In genomic region chr2:48529676-48530032, GRCh38 we compare ENCODE assay signal across 8 cellular contexts. TPM values are rescaled to one million over a fixed set of nuclear protein-coding genes. Genes with fewer than 3 reads are reported as not detected.
A peak's percentile ranks its signal among the peaks of the same experiment; 100 is the strongest.
DNase-seq lines count a peak whose midpoint lies in the region; ATAC-seq, FAIRE-seq and TF ChIP-seq lines count a peak whose summit lies in the region.

No MANE protein-coding gene starts in this region.

- in situ Hi-C loops in HepG2 (cut with HindIII; ENCODE audit: extremely low pct_ligation_motif_present, low pct_unique_long_range_greater_than_20kb) = no loop called here

- TF ChIP-seq EP300 in HepG2 (IDR thresholded peaks at IDR 0.05; ENCODE audit: low read depth in 2 of 2, low read length in 2 of 2) (no peak), HepG2 (CRISPR knock-in tag; IDR thresholded peaks at IDR 0.05; ENCODE audit: borderline replicate concordance) (no peak)

- peak overlapping the region; percentile 82 for H3K4me2 ChIP-seq in HepG2 (ENCODE audit: low read depth, low read length)

- H3K36me3 ChIP-seq in CD8-positive, alpha-beta T cell (ENCODE audit: insufficient read depth, low read length) = no peaks in the 10 kb centered on the region
- no peaks in the 10 kb centered on the region for H3K36me3 ChIP-seq in HepG2 (replicated peaks in 1 of 2; ENCODE audit: control insufficient read depth in 1 of 2, insufficient read depth in 2 of 2, low read length in 2 of 2)

- H3K27ac Mint-ChIP-seq in CD8-positive, alpha-beta T cell = no peak overlapping the region
- no peak overlapping the region for H3K27ac Mint-ChIP-seq in type B pancreatic cell

- no peak for FAIRE-seq in HepG2 (lab: Jason Lieb, UNC)

- no peaks in the 10 kb centered on the region for H3K27me3 ChIP-seq in CD8-positive, alpha-beta T cell (ENCODE audit: insufficient read depth, low read length)
- H3K27me3 ChIP-seq in HepG2 (ENCODE audit: control insufficient read depth in 1 of 2, insufficient read depth in 2 of 2, low read length in 2 of 2) = peaks cover 0 to 4% of the 10 kb centered on the region in 2 experiments; a peak in 2 of 5 replicates

- no peak overlapping the region for H3K9ac ChIP-seq in HepG2 (ENCODE audit: insufficient read depth, low read depth, low read length)

- intact Hi-C loops in CD8-positive, alpha-beta T cell (cut with DNase I, micrococcal nuclease) = no loop called here
- intact Hi-C loops in HepG2 (cut with micrococcal nuclease; ENCODE audit: unreplicated experiment) = no loop called here

- no peak overlapping the region for H3K27ac ChIP-seq in CD8-positive, alpha-beta T cell (ENCODE audit: low read depth, low read length)
- peak overlapping the region; percentile 26 for H3K27ac ChIP-seq in adipose tissue (ENCODE audit: low read depth, low read length)
- no peak overlapping the region for H3K27ac ChIP-seq in HepG2 (ENCODE audit: extremely low read length, insufficient read depth, low read length)

- CTCF ChIA-PET in CD8-positive, alpha-beta T cell (lab: Charles Lee) = no interaction called here
- CTCF ChIA-PET in HepG2 (lab: Yijun Ruan, JAX; ENCODE audit: low intra/inter-chr PET ratio, low total read pairs) = no interaction called here

- peaks cover 7% of the 10 kb centered on the region for H3K4me1 ChIP-seq in CD8-positive, alpha-beta T cell (ENCODE audit: insufficient read depth, low read length)
- peaks cover 10% of the 10 kb centered on the region for H3K4me1 ChIP-seq in HepG2 (ENCODE audit: insufficient read depth, low read length)

- ATAC-seq in CD8-positive, alpha-beta T cell = peak; percentile 23
- peak; percentile 17 for ATAC-seq in HG03432 (IDR thresholded peaks at IDR 0.05; ENCODE audit: unreplicated experiment)
- ATAC-seq in HepG2 = peak; percentile 18

- TF ChIP-seq POLR2A in HepG2 (IDR thresholded peaks at IDR 0.05; ENCODE audit: insufficient read depth in 1 of 2, low read depth in 2 of 2, low read length in 2 of 2) = no peak

- no peak for DNase-seq in CD8-positive, alpha-beta T cell
- no peak for DNase-seq in HepG2 (ENCODE audit: low spot score)
- DNase-seq in type B pancreatic cell (ENCODE audit: extremely low spot score, unreplicated experiment) = no peak
- DNase-seq in NCI-H2029 treated with DMSO at 0.1 percent for 48 hours (lab: John Stamatoyannopoulos, UW) = no peak
- DNase-seq in NK-92 treated with Interleukin-12 subunit alpha and Interleukin-12 subunit beta, amount 100 ng/mL, for 24 hours (lab: John Stamatoyannopoulos, UW) = no peak
- no peak for DNase-seq in NCI-H1436 treated with DMSO at 0.1 percent for 48 hours (lab: John Stamatoyannopoulos, UW)

- peaks cover 17% of the 10 kb centered on the region for H3K4me1 Mint-ChIP-seq in CD8-positive, alpha-beta T cell (ENCODE audit: low read depth)
- H3K4me1 Mint-ChIP-seq in type B pancreatic cell (ENCODE audit: unreplicated experiment) = peaks cover 30% of the 10 kb centered on the region

- H3K79me2 ChIP-seq in HepG2 (ENCODE audit: insufficient read depth, low read length) = no peaks in the 10 kb centered on the region

- no TSS peak for BruUV-seq in HepG2 (replicated peaks; lab: Mats Ljungman, UMichigan)

- no peaks in the 10 kb centered on the region for H3K9me3 Mint-ChIP-seq in CD8-positive, alpha-beta T cell
- H3K9me3 Mint-ChIP-seq in type B pancreatic cell = no peaks in the 10 kb centered on the region

- no peak overlapping the region for H3K4me3 ChIP-seq in CD8-positive, alpha-beta T cell (ENCODE audit: low read depth, low read length)
- peak overlapping the region; percentile 56 to 72 (median 63); a peak in 5 of 6 replicates for H3K4me3 ChIP-seq in HepG2 (replicated peaks in 1 of 3; ENCODE audit: insufficient read depth in 1 of 3, low read depth in 2 of 3, low read length in 3 of 3)

- no peak for TF ChIP-seq CTCF in CD8-positive, alpha-beta T cell (IDR thresholded peaks at IDR 0.05)
- TF ChIP-seq CTCF in HepG2 (CRISPR knock-in tag; IDR thresholded peaks at IDR 0.05) = no peak
- no peak for TF ChIP-seq CTCF in type B pancreatic cell (conservative IDR thresholded peaks at IDR 0.05)

- no peaks in the 10 kb centered on the region for H3K9me3 ChIP-seq in CD8-positive, alpha-beta T cell (ENCODE audit: low read length)
- H3K9me3 ChIP-seq in HepG2 (ENCODE audit: low read length) = no peaks in the 10 kb centered on the region

- H3K27me3 Mint-ChIP-seq in CD8-positive, alpha-beta T cell (ENCODE audit: low read depth) = no peaks in the 10 kb centered on the region
- no peaks in the 10 kb centered on the region for H3K27me3 Mint-ChIP-seq in type B pancreatic cell

- TF ChIP-seq RAD21 in HepG2 (CRISPR knock-in tag; IDR thresholded peaks at IDR 0.05) = no peak

- peaks cover 10% of the 10 kb centered on the region for H3K36me3 Mint-ChIP-seq in CD8-positive, alpha-beta T cell
- H3K36me3 Mint-ChIP-seq in type B pancreatic cell = no peaks in the 10 kb centered on the region

- 4 to 7% (median 4%) methylated on average over 12 to 15 of the region's 15 CpGs for whole genome bisulfite sequencing in adipose tissue, 3 donors
- 16% methylated on average over 15 of the region's 15 CpGs for WGBS in HepG2 (ENCODE audit: low lambda C conversion rate)

- POLR2A ChIA-PET in CD8-positive, alpha-beta T cell (lab: Charles Lee) = interaction anchor here (0.5 kb wide), 1 partner anchor 526 kb away, joined by 3 read pairs; no protein-coding TSS in a partner anchor
- POLR2A ChIA-PET in HepG2 (lab: Yijun Ruan, JAX) = no interaction called here

- peak overlapping the region; percentile 82 for H3K4me3 Mint-ChIP-seq in CD8-positive, alpha-beta T cell
- peak overlapping the region; percentile 88 for H3K4me3 Mint-ChIP-seq in type B pancreatic cell

- H4K20me1 ChIP-seq in HepG2 (ENCODE audit: insufficient read depth, low read length) = no peaks in the 10 kb centered on the region

- H2AFZ ChIP-seq in HepG2 (ENCODE audit: low read length) = no peak overlapping the region

TF ChIP-seq in HepG2, 621 proteins besides CTCF, POLR2A, EP300 and RAD21:
- TF ChIP-seq, protein P1, sequence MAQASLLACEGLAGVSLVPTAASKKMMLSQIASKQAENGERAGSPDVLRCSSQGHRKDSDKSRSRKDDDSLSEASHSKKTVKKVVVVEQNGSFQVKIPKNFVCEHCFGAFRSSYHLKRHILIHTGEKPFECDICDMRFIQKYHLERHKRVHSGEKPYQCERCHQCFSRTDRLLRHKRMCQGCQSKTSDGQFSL (CRISPR knock-in tag; IDR thresholded peaks at IDR 0.05) = no peak
- TF ChIP-seq HNRNPK (IDR thresholded peaks at IDR 0.05; ENCODE audit: low read depth, low read length, poor library complexity, severe bottlenecking) = peak; percentile 4

RNA-seq across cellular contexts. Expression of gene STON1, which starts 0.3 kb away (rescaled TPM):
- 1 to 10 TPM; 1.4 TPM for total RNA-seq in CD8-positive, alpha-beta T cell
- 10 to 100 TPM in 2 of 3 donors, 1 to 10 TPM in 1; 2.2 to 58.1 (median 24.4) TPM for polyA plus RNA-seq in adipose tissue
- 0.09 TPM in 1 of 2 replicates, not detected in the other for total RNA-seq in HepG2 (2016; rRNA removed; fragmentation: Illumina TruSeq; extraction: Trizol)
- total RNA-seq in HepG2 (2016; cell fraction: cytosol; rRNA removed; fragmentation: Illumina TruSeq; extraction: Trizol; ENCODE audit: low read depth) = not detected in 2 replicates
- 0.09 and 0.15 TPM in 2 replicates for total RNA-seq in HepG2 (2016; cell fraction: insoluble cytoplasmic fraction; rRNA removed; fragmentation: Illumina TruSeq; extraction: Trizol)
- 0.06 TPM in 1 of 2 replicates, not detected in the other for total RNA-seq in HepG2 (2016; cell fraction: membrane; rRNA removed; fragmentation: Illumina TruSeq; extraction: Trizol)
- 0.43 and 0.44 TPM in 2 replicates for total RNA-seq in HepG2 (2016; cell fraction: nucleus; rRNA removed; fragmentation: Illumina TruSeq; extraction: Trizol)
- polyA plus RNA-seq in HepG2 (2011; rRNA removed) = 0.26 and 0.28 TPM in 2 replicates
- 0.13 and 0.18 TPM in 2 replicates for polyA plus RNA-seq in HepG2 (2011; cell fraction: cytosol; rRNA removed)
- 0.48 and 0.84 TPM in 2 replicates for polyA plus RNA-seq in HepG2 (2011; cell fraction: nucleus; rRNA removed)
- polyA plus RNA-seq in HepG2 (2012) = 0.12 and 0.28 TPM in 2 replicates
- not detected in 2 replicates for polyA plus RNA-seq in HepG2 (2016; cell fraction: cytosol; fragmentation: Illumina TruSeq; extraction: Trizol; ENCODE audit: low read depth)
- not detected in 2 replicates for polyA plus RNA-seq in HepG2 (2016; cell fraction: insoluble cytoplasmic fraction; fragmentation: Illumina TruSeq; extraction: Trizol; ENCODE audit: low read depth)
- not detected in 2 replicates for polyA plus RNA-seq in HepG2 (2016; cell fraction: membrane; fragmentation: Illumina TruSeq; extraction: Trizol; ENCODE audit: low read depth)
- polyA plus RNA-seq in HepG2 (2016; cell fraction: nucleus; fragmentation: Illumina TruSeq; extraction: Trizol; ENCODE audit: insufficient read depth, low read depth) = 0.27 and 0.80 TPM in 2 replicates
- 0.09 and 0.72 TPM in 2 replicates for polyA minus RNA-seq in HepG2 (2011; rRNA and poly(A)+ RNA removed; ENCODE audit: low replicate concordance)
- 0.18 TPM in 1 of 2 replicates, not detected in the other for polyA minus RNA-seq in HepG2 (2011; cell fraction: cytosol; rRNA and poly(A)+ RNA removed)
- 0.75 and 0.90 TPM in 2 replicates for polyA minus RNA-seq in HepG2 (2011; cell fraction: nucleus; rRNA and poly(A)+ RNA removed)
- 4.3 and 15.7 TPM in 2 replicates for total RNA-seq in type B pancreatic cell (ENCODE audit: low replicate concordance)
